In the genomic region with DNA sequence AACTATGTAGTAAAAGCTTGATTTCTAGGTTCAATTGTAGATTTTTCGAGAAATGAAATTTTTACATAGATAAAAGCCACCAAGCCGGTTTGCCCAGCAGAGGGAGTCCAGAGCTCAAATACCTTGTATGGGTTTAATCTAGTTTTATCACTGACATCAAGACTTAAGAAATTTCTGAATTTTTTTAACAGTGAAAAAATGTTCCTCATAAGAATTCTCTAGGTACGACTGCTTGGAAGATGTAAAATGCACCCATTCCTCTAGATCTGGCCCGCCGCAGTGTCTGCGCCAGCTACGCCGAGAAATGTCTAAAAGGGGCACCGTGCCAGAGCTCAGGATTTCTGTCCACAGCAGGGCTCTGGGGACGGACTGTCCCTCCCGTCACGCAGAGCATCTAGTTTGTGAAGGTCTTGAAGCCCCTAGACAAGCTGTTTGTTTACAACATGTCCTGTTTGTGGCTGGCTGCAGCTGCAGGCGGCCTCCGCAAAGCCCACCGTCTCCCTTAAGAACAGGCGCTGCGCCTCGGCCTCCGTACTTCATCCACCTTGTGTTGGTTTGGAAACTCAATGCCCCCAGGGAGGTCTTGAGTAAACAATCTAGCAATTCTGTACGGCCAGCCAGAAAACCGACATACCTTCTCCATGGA, we compare ENCODE assay signal across 1 cellular context.
TF ChIP-seq lines count a peak whose summit lies in the region.

No MANE protein-coding gene starts in this region.

TF ChIP-seq in endothelial cell of umbilical vein, 7 proteins besides CTCF, POLR2A, EP300 and RAD21:
- no peak for TF ChIP-seq POLR2AphosphoS5 (IDR thresholded peaks at IDR 0.05; ENCODE audit: insufficient read depth, low read depth, low read length)
- no peak for TF ChIP-seq EZH2 (IDR thresholded peaks at IDR 0.05; ENCODE audit: borderline replicate concordance, low read depth, low read length, severe bottlenecking)
- TF ChIP-seq MYC (IDR thresholded peaks at IDR 0.05; ENCODE audit: low read depth, low read length) = no peak
- TF ChIP-seq FOS (IDR thresholded peaks at IDR 0.05; ENCODE audit: borderline replicate concordance, insufficient read depth, low read length) = no peak
- TF ChIP-seq GATA2 (IDR thresholded peaks at IDR 0.05; ENCODE audit: insufficient read depth, insufficient read length, low read depth, low read length) = peak; percentile 12
- no peak for TF ChIP-seq JUN (IDR thresholded peaks at IDR 0.05; ENCODE audit: borderline replicate concordance, insufficient read depth, insufficient read length, low read depth)
